In genomic region chr13:100789481-100789880, GRCh38 we compare ENCODE assay signal across 10 cellular contexts.
DNase-seq lines count a peak whose midpoint lies in the region; ATAC-seq and TF ChIP-seq lines count a peak whose summit lies in the region.
"Had no signal": no experiment of that assay in that cellular context is flagged by ENCODE, and none has a peak within 500 bp of the region (broad histone marks: within the 10 kb centered on the region; RNA-seq: fewer than 3 reads in every experiment).

No MANE protein-coding gene starts in this region.

- H3K27ac Mint-ChIP-seq in activated naive CD4-positive, alpha-beta T cell treated with anti-CD3 and anti-CD28 coated beads, Interleukin-2, amount 10 ng/mL, durations not matched to agents 7 days and 5 days, result no peak overlapping the region

- POLR2A ChIA-PET in PC-9 (lab: Charles Lee; ENCODE audit: unreplicated experiment), result no interaction called here

- peaks cover 45% of the 10 kb centered on the region for H3K27me3 ChIP-seq in PC-9 (ENCODE audit: insufficient read depth, low read depth)

- no peaks in the 10 kb centered on the region for H3F3A ChIP-seq in PC-9 (ENCODE audit: insufficient read depth, low read depth)

- H3K9me2 ChIP-seq in PC-9 (ENCODE audit: insufficient read depth), result no peaks in the 10 kb centered on the region

- no peak overlapping the region for H3K4me3 ChIP-seq in PC-9

- no peak overlapping the region for H3K4me3 Mint-ChIP-seq in activated naive CD4-positive, alpha-beta T cell treated with anti-CD3 and anti-CD28 coated beads, Interleukin-2, amount 10 ng/mL, durations not matched to agents 7 days and 5 days

- intact Hi-C loops in PC-9 (cut with micrococcal nuclease; ENCODE audit: unreplicated experiment), result loop anchor here (10.0 kb wide), 1 partner anchor 65 kb away; no protein-coding TSS in a partner anchor

- no peak for TF ChIP-seq CTCF in PC-9 (conservative IDR thresholded peaks at IDR 0.05)

- no peaks in the 10 kb centered on the region for H3K4me1 ChIP-seq in PC-9 (replicated peaks; ENCODE audit: insufficient read depth)

- CTCF ChIA-PET in activated naive CD4-positive, alpha-beta T cell treated with anti-CD3 and anti-CD28 coated beads, Interleukin-2, amount 10 ng/mL, durations not matched to agents 7 days and 5 days (lab: Charles Lee), result interaction anchor here (0.7 kb wide), 1 partner anchor 180 kb away, joined by 3 read pairs; no protein-coding TSS in a partner anchor
- CTCF ChIA-PET in PC-9 (lab: Charles Lee), result no interaction called here

- peaks cover 9% of the 10 kb centered on the region for H3K27me3 Mint-ChIP-seq in activated naive CD4-positive, alpha-beta T cell treated with anti-CD3 and anti-CD28 coated beads, Interleukin-2, amount 10 ng/mL, durations not matched to agents 7 days and 5 days

- H3K4me1 Mint-ChIP-seq in activated naive CD4-positive, alpha-beta T cell treated with anti-CD3 and anti-CD28 coated beads, Interleukin-2, amount 10 ng/mL, durations not matched to agents 7 days and 5 days, result no peaks in the 10 kb centered on the region

- H3K9me3 ChIP-seq in PC-9 (ENCODE audit: insufficient read depth, low read depth), result no peaks in the 10 kb centered on the region

- DNase-seq in NCI-H1092 (lab: John Stamatoyannopoulos, UW), result peak; percentile 91
- DNase-seq in occipital lobe (lab: John Stamatoyannopoulos, UW), result peak; percentile 50
- DNase-seq in activated naive CD4-positive, alpha-beta T cell treated with anti-CD3 and anti-CD28 coated beads, Interleukin-2, amount 10 ng/mL, durations not matched to agents 7 days and 5 days, result no peak
- DNase-seq in activated CD4-positive, CD25-positive, alpha-beta regulatory T cell (lab: John Stamatoyannopoulos, UW), result no peak
- DNase-seq in PC-9, result no peak
- DNase-seq in NAMALWA (ENCODE audit: low spot score), result no peak
- DNase-seq: central memory CD4-positive, alpha-beta T cell had no signal

- no peak overlapping the region for H2AFZ ChIP-seq in PC-9

- ATAC-seq in GM19351 (IDR thresholded peaks at IDR 0.05; ENCODE audit: unreplicated experiment), result peak; percentile 10

- no peaks in the 10 kb centered on the region for H3K79me2 ChIP-seq in PC-9 (ENCODE audit: low read depth)

- no peak overlapping the region for H3K4me2 ChIP-seq in PC-9

- no peaks in the 10 kb centered on the region for H3K36me3 Mint-ChIP-seq in activated naive CD4-positive, alpha-beta T cell treated with anti-CD3 and anti-CD28 coated beads, Interleukin-2, amount 10 ng/mL, durations not matched to agents 7 days and 5 days

- no peaks in the 10 kb centered on the region for H4K20me1 ChIP-seq in PC-9 (ENCODE audit: insufficient read depth)

- H3K9me3 Mint-ChIP-seq in activated naive CD4-positive, alpha-beta T cell treated with anti-CD3 and anti-CD28 coated beads, Interleukin-2, amount 10 ng/mL, durations not matched to agents 7 days and 5 days, result peaks cover 3% of the 10 kb centered on the region

- no TSS peak for BruUV-seq in PC-9 (replicated peaks; lab: Mats Ljungman, UMichigan)

- H3K36me3 ChIP-seq in PC-9 (ENCODE audit: low read depth), result no peaks in the 10 kb centered on the region

- peak overlapping the region; percentile 33 for H3K27ac ChIP-seq in cingulate gyrus (ENCODE audit: low read depth, low read length)
- no peak overlapping the region for H3K27ac ChIP-seq in PC-9
- H3K27ac ChIP-seq: HL-60 had no signal

Comparison
In these comparisons a context has a peak if more than half of its experiments do, and no peak if none do; other contexts are left out.
1. DNase-seq: peak in NCI-H1092 (single experiment) and occipital lobe (single experiment); none in activated naive CD4-positive, alpha-beta T cell treated with anti-CD3 and anti-CD28 coated beads, Interleukin-2, amount 10 ng/mL, durations not matched to agents 7 days and 5 days (single experiment), activated CD4-positive, CD25-positive, alpha-beta regulatory T cell (0 of 4), PC-9 (0 of 2) and NAMALWA (single experiment).